11 cellular contexts compared by ENCODE assay signal in genomic region chr4:157221426-157221894, GRCh38. TPM values are rescaled to one million over a fixed set of nuclear protein-coding genes. Genes with fewer than 3 reads are reported as not detected.
DNase-seq lines count a peak whose midpoint lies in the region; ATAC-seq, FAIRE-seq and TF ChIP-seq lines count a peak whose summit lies in the region.
"Had no signal": no experiment of that assay in that cellular context is flagged by ENCODE, and none has a peak within 500 bp of the region (broad histone marks: within the 10 kb centered on the region; RNA-seq: fewer than 3 reads in every experiment).

No MANE protein-coding gene starts in this region.

- 6% methylated on average over 24 of the region's 24 CpGs for WGBS in HUES64
- WGBS in spleen, 5 donors: 8 to 18% (median 12%) methylated on average over 24 of the region's 24 CpGs

- no peak overlapping the region for H3K27ac ChIP-seq in HUES64 (ENCODE audit: low read depth, low read length)
- H3K27ac ChIP-seq in kidney (ENCODE audit: low read depth in 2 of 2, low read length in 2 of 2): no peak overlapping the region
- no peak overlapping the region for H3K27ac ChIP-seq in spleen
- H3K27ac ChIP-seq: RWPE1 had no signal

- H3K4me3 ChIP-seq in HUES64 (ENCODE audit: low read length): peak overlapping the region; percentile 79
- no peak overlapping the region for H3K4me3 ChIP-seq in kidney (ENCODE audit: low read length in 2 of 2)
- peak overlapping the region in 1 of 8 donors; percentile 43 for H3K4me3 ChIP-seq in spleen

- no peaks in the 10 kb centered on the region for H3K36me3 Mint-ChIP-seq in brain

- no peak overlapping the region for H3K9ac ChIP-seq in HUES64 (ENCODE audit: low read depth, low read length)
- H3K9ac ChIP-seq in kidney (ENCODE audit: low read length in 2 of 2): no peak overlapping the region

- H3K4me1 Mint-ChIP-seq in brain: peaks cover 43% of the 10 kb centered on the region

- peaks cover 43% of the 10 kb centered on the region for H3K27me3 Mint-ChIP-seq in brain

- FAIRE-seq in kidney (lab: Jason Lieb, UNC): no peak
- FAIRE-seq: HepG2 had no signal

- peak overlapping the region; percentile 80 to 99 (median 97) for H3K27ac Mint-ChIP-seq in brain

- intact Hi-C loops in kidney (cut with DNase I) (no loop called here), spleen (cut with DNase I; ENCODE audit: low total_unique reads) (no loop called here)

- H3K27me3 ChIP-seq in HUES64 (ENCODE audit: insufficient read depth, low read length) (peaks cover 71% of the 10 kb centered on the region), spleen (replicated peaks in 1 of 7) (peaks cover 0 to 55% (median 33%) of the 10 kb centered on the region in 7 donors)

- H3K36me3 ChIP-seq in HUES64 (ENCODE audit: insufficient read depth, low read length) (no peaks in the 10 kb centered on the region), kidney (ENCODE audit: control insufficient read depth in 1 of 2, insufficient read depth in 2 of 2, low read length in 2 of 2) (no peaks in the 10 kb centered on the region), spleen (no peaks in the 10 kb centered on the region)

- TF ChIP-seq CTCF in brain (conservative IDR thresholded peaks at IDR 0.05) (no peak), kidney (IDR thresholded peaks at IDR 0.05; ENCODE audit: borderline replicate concordance, extremely low read depth, insufficient read depth) (no peak), spleen (IDR thresholded peaks at IDR 0.05 in 8 of 11, conservative IDR thresholded peaks at IDR 0.05 in 3 of 11) (no peak)

- DNase-seq in kidney (peak; percentile 34), spleen (peak; percentile 38), GM19240 (ENCODE audit: insufficient read length, low spot score) (no peak)
- DNase-seq: activated T-cell treated with anti-CD3 and anti-CD28 coated beads, Interleukin-2, amount 50 U/mL, for 4 hours had no signal

- no peak for TF ChIP-seq POLR2A in spleen (IDR thresholded peaks at IDR 0.05)

- peak overlapping the region; percentile 88 to 100 (median 96) for H3K4me3 Mint-ChIP-seq in brain
- H3K4me3 Mint-ChIP-seq: activated T-cell treated with anti-CD3 and anti-CD28 coated beads, Interleukin-2, amount 50 U/mL, for 4 hours had no signal

- peaks cover 0 to 7% (median 0%) of the 10 kb centered on the region in 5 experiments for H3K9me3 Mint-ChIP-seq in brain

- ATAC-seq in esophagus mucosa (no peak), HG03457 (IDR thresholded peaks at IDR 0.05; ENCODE audit: unreplicated experiment) (no peak)
- ATAC-seq: activated T-cell treated with anti-CD3 and anti-CD28 coated beads, Interleukin-2, amount 50 U/mL, for 4 hours; HepG2 had no signal

- H3K9me3 ChIP-seq in HUES64 (ENCODE audit: insufficient read depth, low read depth, low read length) (no peaks in the 10 kb centered on the region), kidney (ENCODE audit: control insufficient read depth in 1 of 2, low read length in 2 of 2) (no peaks in the 10 kb centered on the region), spleen (peaks cover 0 to 20% (median 0%) of the 10 kb centered on the region in 8 donors)

- H3K4me1 ChIP-seq in HUES64 (ENCODE audit: insufficient read depth, low read length) (no peaks in the 10 kb centered on the region), kidney (ENCODE audit: control insufficient read depth in 1 of 2, insufficient read depth in 1 of 2, low read depth in 1 of 2, low read length in 2 of 2) (peaks cover 0 to 2% of the 10 kb centered on the region in 2 donors), spleen (peaks cover 0 to 9% (median 3%) of the 10 kb centered on the region in 6 donors)

RNA-seq across cellular contexts. Expression of gene GRIA2, which starts 0.9 kb away (rescaled TPM):
- not detected for polyA plus RNA-seq in HUES64 (2013, experiment 1 of 2)
- polyA plus RNA-seq in HUES64 (2013, experiment 2 of 2): 0.06 TPM
- polyA plus RNA-seq in brain (ENCODE audit: insufficient read depth, low read depth, low replicate concordance) (4.2 TPM), kidney (ENCODE audit: insufficient read depth, low read depth, low replicate concordance) (0.80 TPM), spleen (under 1 TPM in 2 of 3 donors, not detected in 1; 0.02 to 0.06 TPM)
- total RNA-seq in kidney (0.54 TPM), spleen (not detected), esophagus mucosa (not detected)
- total RNA-seq: activated T-cell treated with anti-CD3 and anti-CD28 coated beads, Interleukin-2, amount 50 U/mL, for 4 hours; HepG2; myocyte had no signal
- polyA plus RNA-seq: HepG2 had no signal
